In the genomic region with DNA sequence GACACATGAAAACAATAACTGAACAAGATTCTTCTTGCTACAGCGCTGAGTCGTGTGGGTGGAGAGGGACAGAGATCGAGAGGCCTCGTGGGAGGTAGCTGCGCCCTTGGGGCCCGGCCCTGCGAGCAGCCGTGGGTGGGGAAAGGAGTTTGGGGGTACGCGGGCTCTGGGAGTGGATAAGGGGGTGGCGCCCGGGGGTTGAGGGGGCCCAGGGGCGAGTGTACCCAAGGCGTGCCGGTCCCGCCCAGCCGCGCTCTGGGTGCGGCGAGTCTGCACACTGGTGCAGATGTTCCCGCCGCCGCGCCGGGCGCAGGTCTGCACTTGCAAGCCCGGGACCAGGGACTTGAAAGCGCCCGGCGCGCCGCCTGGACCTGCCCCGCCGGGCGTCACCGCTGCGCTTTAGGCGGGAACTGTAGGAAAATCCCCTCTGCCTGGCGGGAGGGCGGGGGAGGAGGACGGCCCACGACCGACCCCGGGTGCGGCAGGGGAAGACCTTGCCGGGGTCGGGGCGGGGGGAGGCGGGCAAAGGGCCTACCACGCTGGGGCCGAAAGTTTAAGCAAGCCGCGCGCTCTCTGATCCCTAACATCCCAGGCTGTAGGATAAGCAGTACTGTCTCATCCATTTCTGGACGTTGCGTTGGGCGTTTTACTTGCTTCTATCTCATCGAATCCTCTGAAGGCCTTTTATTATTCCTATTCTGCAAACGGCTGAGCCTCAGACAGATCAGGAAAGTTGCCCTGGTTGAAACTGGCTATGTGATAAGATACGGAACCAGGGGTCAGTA, we compare ENCODE assay signal across 1 cellular context.
TF ChIP-seq lines count a peak whose summit lies in the region.

No MANE protein-coding gene starts in this region.

TF ChIP-seq in GM23338, 12 proteins besides CTCF, POLR2A, EP300 and RAD21 (continued from another document):
- TF ChIP-seq, protein P1, sequence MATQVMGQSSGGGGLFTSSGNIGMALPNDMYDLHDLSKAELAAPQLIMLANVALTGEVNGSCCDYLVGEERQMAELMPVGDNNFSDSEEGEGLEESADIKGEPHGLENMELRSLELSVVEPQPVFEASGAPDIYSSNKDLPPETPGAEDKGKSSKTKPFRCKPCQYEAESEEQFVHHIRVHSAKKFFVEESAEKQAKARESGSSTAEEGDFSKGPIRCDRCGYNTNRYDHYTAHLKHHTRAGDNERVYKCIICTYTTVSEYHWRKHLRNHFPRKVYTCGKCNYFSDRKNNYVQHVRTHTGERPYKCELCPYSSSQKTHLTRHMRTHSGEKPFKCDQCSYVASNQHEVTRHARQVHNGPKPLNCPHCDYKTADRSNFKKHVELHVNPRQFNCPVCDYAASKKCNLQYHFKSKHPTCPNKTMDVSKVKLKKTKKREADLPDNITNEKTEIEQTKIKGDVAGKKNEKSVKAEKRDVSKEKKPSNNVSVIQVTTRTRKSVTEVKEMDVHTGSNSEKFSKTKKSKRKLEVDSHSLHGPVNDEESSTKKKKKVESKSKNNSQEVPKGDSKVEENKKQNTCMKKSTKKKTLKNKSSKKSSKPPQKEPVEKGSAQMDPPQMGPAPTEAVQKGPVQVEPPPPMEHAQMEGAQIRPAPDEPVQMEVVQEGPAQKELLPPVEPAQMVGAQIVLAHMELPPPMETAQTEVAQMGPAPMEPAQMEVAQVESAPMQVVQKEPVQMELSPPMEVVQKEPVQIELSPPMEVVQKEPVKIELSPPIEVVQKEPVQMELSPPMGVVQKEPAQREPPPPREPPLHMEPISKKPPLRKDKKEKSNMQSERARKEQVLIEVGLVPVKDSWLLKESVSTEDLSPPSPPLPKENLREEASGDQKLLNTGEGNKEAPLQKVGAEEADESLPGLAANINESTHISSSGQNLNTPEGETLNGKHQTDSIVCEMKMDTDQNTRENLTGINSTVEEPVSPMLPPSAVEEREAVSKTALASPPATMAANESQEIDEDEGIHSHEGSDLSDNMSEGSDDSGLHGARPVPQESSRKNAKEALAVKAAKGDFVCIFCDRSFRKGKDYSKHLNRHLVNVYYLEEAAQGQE (IDR thresholded peaks at IDR 0.05; ENCODE audit: unreplicated experiment), result no peak
- TF ChIP-seq CREB1 (CRISPR knock-in tag; IDR thresholded peaks at IDR 0.05; ENCODE audit: low read depth) (0 out of 2 replicates have a peak, but pooled peaks have one; percentile 16), EZH2phosphoT487 (IDR thresholded peaks at IDR 0.05; ENCODE audit: unreplicated experiment) (no peak)
